8 cellular contexts compared by ENCODE assay signal in the genomic region with DNA sequence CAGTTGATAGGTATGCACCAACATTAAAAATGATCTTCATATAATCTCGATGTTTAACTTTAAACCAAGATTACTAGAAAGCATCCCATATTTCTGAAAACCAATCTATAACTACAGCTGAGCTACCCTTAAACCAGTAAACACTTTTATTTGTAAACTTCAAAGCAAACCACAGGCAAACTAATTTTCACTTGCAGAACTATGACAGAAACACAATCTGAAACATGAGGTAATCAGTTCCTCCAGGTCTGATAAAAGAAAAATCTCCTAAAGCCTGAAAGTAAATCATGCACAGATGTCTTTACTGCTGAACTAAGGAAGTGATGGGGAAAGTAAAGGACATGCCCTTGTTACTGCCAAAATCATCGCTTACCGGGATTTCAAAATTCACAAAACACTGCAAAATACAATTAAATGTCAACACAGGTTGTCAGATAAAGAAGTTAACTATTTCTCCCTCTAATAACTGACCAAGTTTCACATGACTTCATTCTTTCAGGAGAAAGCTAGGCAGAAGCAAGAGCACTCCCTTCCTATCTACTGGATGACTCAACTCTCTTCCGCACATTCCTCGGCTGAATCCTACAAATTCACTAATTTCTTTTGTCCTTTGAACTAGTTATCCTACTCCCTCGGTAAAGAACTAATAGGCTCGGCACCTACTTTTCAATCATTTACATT. TPM values are rescaled to one million over a fixed set of nuclear protein-coding genes. Genes with fewer than 3 reads are reported as not detected.
DNase-seq lines count a peak whose midpoint lies in the region; ATAC-seq, FAIRE-seq and TF ChIP-seq lines count a peak whose summit lies in the region.

No MANE protein-coding gene starts in this region.

- H3K4me2 ChIP-seq in astrocyte (ENCODE audit: low read length), result peak overlapping the region; percentile 84

- CTCF ChIA-PET in activated naive CD4-positive, alpha-beta T cell treated with anti-CD3 and anti-CD28 coated beads for 36 hours (lab: Charles Lee), result interaction anchor here (1.5 to 2.6 kb wide), 4 partner anchors 17 to 143 kb away, joined by 4 to 13 read pairs (median 5); no protein-coding TSS in a partner anchor

- no peak for ATAC-seq in GM18909 (IDR thresholded peaks at IDR 0.05; ENCODE audit: poor library complexity, unreplicated experiment)

- TF ChIP-seq EP300 in suprapubic skin (IDR thresholded peaks at IDR 0.05), result no peak

- no peaks in the 10 kb centered on the region for H3K27me3 Mint-ChIP-seq in activated naive CD4-positive, alpha-beta T cell treated with anti-CD3 and anti-CD28 coated beads for 36 hours (ENCODE audit: low read depth)
- H3K27me3 Mint-ChIP-seq in astrocyte (ENCODE audit: low read depth, unreplicated experiment), result no peaks in the 10 kb centered on the region

- TF ChIP-seq CTCF in astrocyte (IDR thresholded peaks at IDR 0.05; ENCODE audit: insufficient read depth, low read depth, low read length) (no peak), suprapubic skin (IDR thresholded peaks at IDR 0.05) (no peak)

- peak overlapping the region; percentile 93 for H3K27ac Mint-ChIP-seq in activated naive CD4-positive, alpha-beta T cell treated with anti-CD3 and anti-CD28 coated beads for 36 hours
- H3K27ac Mint-ChIP-seq in astrocyte (ENCODE audit: unreplicated experiment), result peak overlapping the region; percentile 88

- no peaks in the 10 kb centered on the region for H3K27me3 ChIP-seq in astrocyte (ENCODE audit: insufficient read depth, low read length)
- no peaks in the 10 kb centered on the region for H3K27me3 ChIP-seq in suprapubic skin

- no peak for TF ChIP-seq POLR2A in suprapubic skin (IDR thresholded peaks at IDR 0.05)

- H3K4me1 Mint-ChIP-seq in activated naive CD4-positive, alpha-beta T cell treated with anti-CD3 and anti-CD28 coated beads for 36 hours (ENCODE audit: low read depth), result peaks cover 33% of the 10 kb centered on the region
- peaks cover 18% of the 10 kb centered on the region for H3K4me1 Mint-ChIP-seq in astrocyte (ENCODE audit: low read depth, unreplicated experiment)

- H3K36me3 ChIP-seq in astrocyte (ENCODE audit: insufficient read depth, low read length), result no peaks in the 10 kb centered on the region
- H3K36me3 ChIP-seq in suprapubic skin, result no peaks in the 10 kb centered on the region

- no peak overlapping the region for H2AFZ ChIP-seq in astrocyte (ENCODE audit: low read depth, low read length)

- 5% methylated on average over 7 of the region's 7 CpGs for whole genome bisulfite sequencing in suprapubic skin

- no peaks in the 10 kb centered on the region for H3K9me3 Mint-ChIP-seq in activated naive CD4-positive, alpha-beta T cell treated with anti-CD3 and anti-CD28 coated beads for 36 hours
- no peaks in the 10 kb centered on the region for H3K9me3 Mint-ChIP-seq in astrocyte (ENCODE audit: unreplicated experiment)

- H3K9me3 ChIP-seq in astrocyte (ENCODE audit: insufficient read depth, low read depth, low read length) (no peaks in the 10 kb centered on the region), suprapubic skin (no peaks in the 10 kb centered on the region)

- peak overlapping the region; percentile 93 for H3K9ac ChIP-seq in astrocyte (ENCODE audit: low read length)

- H3K4me3 ChIP-seq in astrocyte (ENCODE audit: insufficient read depth, low read depth, low read length) (peak overlapping the region; percentile 76), suprapubic skin (peak overlapping the region; percentile 86)

- H3K27ac ChIP-seq in astrocyte (ENCODE audit: low read depth, low read length), result peak overlapping the region; percentile 90
- peak overlapping the region; percentile 100 for H3K27ac ChIP-seq in suprapubic skin

- peak overlapping the region; percentile 90 for H3K4me3 Mint-ChIP-seq in activated naive CD4-positive, alpha-beta T cell treated with anti-CD3 and anti-CD28 coated beads for 36 hours
- peak overlapping the region; percentile 82 for H3K4me3 Mint-ChIP-seq in astrocyte (ENCODE audit: unreplicated experiment)

- intact Hi-C loops in activated naive CD4-positive, alpha-beta T cell treated with anti-CD3 and anti-CD28 coated beads for 36 hours (cut with micrococcal nuclease), result loop anchor here (1.0 to 10.0 kb wide), 16 partner anchors 19 to 1530 kb away; partner anchors contain the start of genes BTG1, CEP83 and SOCS2

- H4K20me1 ChIP-seq in astrocyte (ENCODE audit: insufficient read depth, low read length), result peaks cover 33% of the 10 kb centered on the region

- peaks cover 7% of the 10 kb centered on the region for H3K36me3 Mint-ChIP-seq in activated naive CD4-positive, alpha-beta T cell treated with anti-CD3 and anti-CD28 coated beads for 36 hours (ENCODE audit: low read depth)
- no peaks in the 10 kb centered on the region for H3K36me3 Mint-ChIP-seq in astrocyte (ENCODE audit: low read depth, unreplicated experiment)

- no peak for DNase-seq in activated naive CD4-positive, alpha-beta T cell treated with anti-CD3 and anti-CD28 coated beads for 36 hours
- DNase-seq in activated naive CD4-positive, alpha-beta T cell treated with anti-CD3 and anti-CD28 coated beads, Interleukin-2, amount 50 U/mL, for 16 hours, result no peak
- DNase-seq in Kasumi-1 (lab: John Stamatoyannopoulos, UW) (peak; percentile 46 to 69), astrocyte (ENCODE audit: low read depth) (peak; percentile 77), kidney tubule cell (ENCODE audit: low spot score) (peak; percentile 84), suprapubic skin (ENCODE audit: low spot score in 2 of 2) (no peak), GDM1 (lab: John Stamatoyannopoulos, UW) (no peak)

- H3K4me1 ChIP-seq in astrocyte (ENCODE audit: insufficient read depth, low read length) (peaks cover 12% of the 10 kb centered on the region), suprapubic skin (peaks cover 36% of the 10 kb centered on the region)

- peak; percentile 68 for FAIRE-seq in astrocyte (lab: Jason Lieb, UNC)

- peaks cover 53% of the 10 kb centered on the region for H3K79me2 ChIP-seq in astrocyte (ENCODE audit: insufficient read depth, low read length)

RNA-seq across cellular contexts. Expression of gene EEA1, which starts 1.5 kb away (rescaled TPM):
- 10 to 100 TPM; 15.6 to 17.6 TPM for total RNA-seq in activated naive CD4-positive, alpha-beta T cell treated with anti-CD3 and anti-CD28 coated beads for 36 hours
- 27.5 and 36.5 TPM in 2 replicates for total RNA-seq in astrocyte
- 10 to 100 TPM; 17.9 to 55.0 (median 23.2) TPM for total RNA-seq in suprapubic skin

Comparison
In these comparisons a context has a peak if more than half of its experiments do, and no peak if none do; other contexts are left out.
1. DNase-seq: peak in Kasumi-1 (2 of 2), astrocyte (single experiment) and kidney tubule cell (single experiment); none in activated naive CD4-positive, alpha-beta T cell treated with anti-CD3 and anti-CD28 coated beads for 36 hours (single experiment), activated naive CD4-positive, alpha-beta T cell treated with anti-CD3 and anti-CD28 coated beads, Interleukin-2, amount 50 U/mL, for 16 hours (single experiment), suprapubic skin (0 of 2) and GDM1 (single experiment).